ENCODE assay signal across 27 cellular contexts in the genomic region with DNA sequence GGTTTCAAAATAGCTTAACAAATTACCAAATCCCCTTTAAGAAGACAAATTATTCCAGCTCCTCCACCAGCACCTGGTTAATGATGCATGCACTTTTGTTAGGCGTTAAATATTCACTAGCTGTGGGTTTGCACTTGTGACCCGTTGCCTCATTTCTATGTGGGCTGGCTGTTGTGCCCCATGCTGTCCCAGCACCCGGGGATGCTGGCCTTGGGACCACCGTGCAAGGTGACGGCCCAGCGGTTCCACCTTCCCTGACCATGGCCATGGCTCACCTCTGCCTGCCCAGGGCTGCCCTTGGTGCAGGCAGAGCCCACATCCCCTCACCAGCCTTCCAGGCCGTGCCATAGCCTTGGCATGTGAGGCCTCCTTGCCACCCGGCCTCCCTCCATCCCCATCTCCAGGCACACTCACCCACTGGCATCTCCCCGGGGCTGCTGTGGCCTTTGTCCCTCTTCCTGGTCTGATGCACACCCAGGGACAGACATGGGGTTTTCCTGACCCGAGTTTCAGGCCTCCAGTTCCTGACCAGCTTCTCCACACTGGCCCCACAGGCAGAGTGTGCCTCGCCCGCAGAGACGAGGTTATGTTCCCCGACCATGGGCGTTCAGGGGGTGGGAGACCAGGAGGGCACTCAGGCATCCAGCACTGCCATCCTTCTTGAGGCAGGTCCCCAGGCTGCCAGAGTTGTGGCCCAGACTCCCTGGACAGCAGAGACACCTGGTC. TPM values are rescaled to one million over a fixed set of nuclear protein-coding genes. Genes with fewer than 3 reads are reported as not detected.
DNase-seq lines count a peak whose midpoint lies in the region; ATAC-seq and TF ChIP-seq lines count a peak whose summit lies in the region.
"Had no signal": no experiment of that assay in that cellular context is flagged by ENCODE, and none has a peak within 500 bp of the region (broad histone marks: within the 10 kb centered on the region; RNA-seq: fewer than 3 reads in every experiment).

No MANE protein-coding gene starts in this region.

- H3K4me1 ChIP-seq in BLaER1 (peaks cover 93% of the 10 kb centered on the region), osteoblast (ENCODE audit: insufficient read depth, low read length) (no peaks in the 10 kb centered on the region)
- H3K4me1 ChIP-seq in CD8-positive, alpha-beta T cell (ENCODE audit: insufficient read depth, low read length), result no peaks in the 10 kb centered on the region
- H3K4me1 ChIP-seq: pancreas, SJSA1 had no signal

- DNase-seq in WERI-Rb-1, result peak; percentile 3
- DNase-seq in left ventricle myocardium superior, result peak; percentile 18
- peak; percentile 77 for DNase-seq in osteoblast (ENCODE audit: insufficient read length, low spot score, missing footprints)
- no peak for DNase-seq in RPMI8226
- no peak for DNase-seq in CD8-positive, alpha-beta T cell
- no peak for DNase-seq in stimulated activated CD4-positive, alpha-beta T cell treated with anti-CD3 and anti-CD28 coated beads, Interleukin-12 subunit alpha, Interleukin-12 subunit beta, amount 100 ng/mL, for 4 hours
- DNase-seq: activated CD4-positive, alpha-beta T cell treated with anti-CD3 and anti-CD28 coated beads, Interleukin-2, amount 50 U/mL, for 4 hours; activated naive CD4-positive, alpha-beta T cell treated with anti-CD3 and anti-CD28 coated beads for 36 hours; dermis blood vessel endothelial cell; HCEC 1CT; IMR-90; NCI-H748 treated with DMSO at 0.1 percent for 48 hours; stimulated activated CD4-positive, alpha-beta T cell treated with anti-CD3 and anti-CD28 coated beads, Interleukin-15, amount 100 ng/mL, for 24 hours; stimulated activated naive B cell treated with anti-CD40 and anti-IgM and Interleukin-4, amounts not matched to agents 10 μg/mL and 1 μg/mL and 100 μg/mL, for 72 hours; substantia nigra had no signal

- H3K9me3 Mint-ChIP-seq in CD8-positive, alpha-beta T cell, result no peaks in the 10 kb centered on the region
- H3K9me3 Mint-ChIP-seq: activated naive CD4-positive, alpha-beta T cell treated with anti-CD3 and anti-CD28 coated beads for 36 hours; stimulated activated naive B cell treated with anti-CD40 and anti-IgM and Interleukin-4, amounts not matched to agents 10 μg/mL and 1 μg/mL and 100 μg/mL, for 72 hours; type B pancreatic cell; WTC11 had no signal

- H2AFZ ChIP-seq in osteoblast (ENCODE audit: low read length), result no peak overlapping the region

- CTCF ChIA-PET in CD8-positive, alpha-beta T cell (lab: Charles Lee), result interaction anchor here (2.2 kb wide), 1 partner anchor 481 kb away, joined by 6 read pairs; no protein-coding TSS in a partner anchor

- H3K36me3 ChIP-seq in BLaER1, result no peaks in the 10 kb centered on the region
- H3K36me3 ChIP-seq in WERI-Rb-1, result no peaks in the 10 kb centered on the region
- no peaks in the 10 kb centered on the region for H3K36me3 ChIP-seq in osteoblast (ENCODE audit: insufficient read depth, low read length)
- no peaks in the 10 kb centered on the region for H3K36me3 ChIP-seq in CD8-positive, alpha-beta T cell (ENCODE audit: insufficient read depth, low read length)
- H3K36me3 ChIP-seq: pancreas, Peyer's patch, SJSA1 had no signal

- peaks cover 5% of the 10 kb centered on the region for H3K27me3 Mint-ChIP-seq in CD8-positive, alpha-beta T cell (ENCODE audit: low read depth)

- POLR2A ChIA-PET in CD8-positive, alpha-beta T cell (lab: Charles Lee), result no interaction called here

- H3K4me1 Mint-ChIP-seq in CD8-positive, alpha-beta T cell (ENCODE audit: low read depth), result no peaks in the 10 kb centered on the region
- H3K4me1 Mint-ChIP-seq: WTC11 had no signal

- no peak overlapping the region for H3K27ac Mint-ChIP-seq in CD8-positive, alpha-beta T cell
- H3K27ac Mint-ChIP-seq: activated naive CD4-positive, alpha-beta T cell treated with anti-CD3 and anti-CD28 coated beads for 36 hours; stimulated activated naive B cell treated with anti-CD40 and anti-IgM and Interleukin-4, amounts not matched to agents 10 μg/mL and 1 μg/mL and 100 μg/mL, for 72 hours; type B pancreatic cell had no signal

- TF ChIP-seq CTCF in WERI-Rb-1 (IDR thresholded peaks at IDR 0.05; ENCODE audit: low read depth, low read length), result no peak
- no peak for TF ChIP-seq CTCF in osteoblast (IDR thresholded peaks at IDR 0.05; ENCODE audit: extremely low read depth, low read depth, low read length)
- TF ChIP-seq CTCF in CD8-positive, alpha-beta T cell (IDR thresholded peaks at IDR 0.05), result no peak

- H3K27ac ChIP-seq in BLaER1 (0 out of 2 replicates have a peak overlapping the region, but pooled peaks have one; percentile 13), WERI-Rb-1 (no peak overlapping the region), osteoblast (ENCODE audit: low read depth, low read length) (no peak overlapping the region)
- H3K27ac ChIP-seq in CD8-positive, alpha-beta T cell (ENCODE audit: low read depth, low read length), result no peak overlapping the region
- H3K27ac ChIP-seq: C4-2B, pancreas, Peyer's patch, SJSA1 had no signal

- no peak overlapping the region for H3K9ac ChIP-seq in BLaER1

- H3K9me3 ChIP-seq in BLaER1, result no peaks in the 10 kb centered on the region
- no peaks in the 10 kb centered on the region for H3K9me3 ChIP-seq in WERI-Rb-1 (ENCODE audit: severe bottlenecking)
- no peaks in the 10 kb centered on the region for H3K9me3 ChIP-seq in osteoblast (ENCODE audit: low read depth, low read length)
- H3K9me3 ChIP-seq in CD8-positive, alpha-beta T cell (ENCODE audit: low read length), result no peaks in the 10 kb centered on the region
- H3K9me3 ChIP-seq: pancreas, Peyer's patch, SJSA1 had no signal

- intact Hi-C loops in left ventricle myocardium superior (cut with micrococcal nuclease), result no loop called here
- intact Hi-C loops in CD8-positive, alpha-beta T cell (cut with DNase I, micrococcal nuclease), result no loop called here

- H3K4me2 ChIP-seq in BLaER1, result peak overlapping the region; percentile 98
- H3K4me2 ChIP-seq in osteoblast (ENCODE audit: insufficient read depth, low read length), result no peak overlapping the region

- H3K27me3 ChIP-seq in BLaER1 (no peaks in the 10 kb centered on the region), WERI-Rb-1 (ENCODE audit: insufficient read depth, low read depth, severe bottlenecking) (no peaks in the 10 kb centered on the region), osteoblast (ENCODE audit: insufficient read depth, low read length) (no peaks in the 10 kb centered on the region)
- H3K27me3 ChIP-seq in CD8-positive, alpha-beta T cell (ENCODE audit: insufficient read depth, low read length), result no peaks in the 10 kb centered on the region
- H3K27me3 ChIP-seq: pancreas, Peyer's patch had no signal

- H4K20me1 ChIP-seq in BLaER1, result no peaks in the 10 kb centered on the region
- no peaks in the 10 kb centered on the region for H4K20me1 ChIP-seq in osteoblast (ENCODE audit: insufficient read depth, low read length)

- no peaks in the 10 kb centered on the region for H3K79me2 ChIP-seq in osteoblast (ENCODE audit: insufficient read depth, low read length)

- H3K4me3 ChIP-seq in BLaER1 (no peak overlapping the region), WERI-Rb-1 (ENCODE audit: low read depth, low read length) (no peak overlapping the region), osteoblast (ENCODE audit: insufficient read depth, low read length) (no peak overlapping the region)
- no peak overlapping the region for H3K4me3 ChIP-seq in CD8-positive, alpha-beta T cell (ENCODE audit: low read depth, low read length)
- H3K4me3 ChIP-seq: pancreas, Peyer's patch, SJSA1 had no signal

- ATAC-seq in left ventricle myocardium superior, result no peak
- no peak for ATAC-seq in HG03280 (IDR thresholded peaks at IDR 0.05; ENCODE audit: unreplicated experiment)
- no peak for ATAC-seq in CD8-positive, alpha-beta T cell
- ATAC-seq: esophagus mucosa; pancreas; stimulated activated naive B cell treated with anti-CD40 and anti-IgM and Interleukin-4, amounts not matched to agents 10 μg/mL and 1 μg/mL and 100 μg/mL, for 72 hours; WTC11 had no signal

- H3K4me3 Mint-ChIP-seq in CD8-positive, alpha-beta T cell, result no peak overlapping the region
- H3K4me3 Mint-ChIP-seq: activated naive CD4-positive, alpha-beta T cell treated with anti-CD3 and anti-CD28 coated beads for 36 hours; stimulated activated naive B cell treated with anti-CD40 and anti-IgM and Interleukin-4, amounts not matched to agents 10 μg/mL and 1 μg/mL and 100 μg/mL, for 72 hours; type B pancreatic cell; WTC11 had no signal

- no peaks in the 10 kb centered on the region for H3K36me3 Mint-ChIP-seq in CD8-positive, alpha-beta T cell
- H3K36me3 Mint-ChIP-seq: stimulated activated naive B cell treated with anti-CD40 and anti-IgM and Interleukin-4, amounts not matched to agents 10 μg/mL and 1 μg/mL and 100 μg/mL, for 72 hours; type B pancreatic cell; WTC11 had no signal

RNA-seq across cellular contexts. Expression of gene C14orf180, which starts 20.4 kb away (rescaled TPM):
- 53.8 TPM for total RNA-seq in left ventricle myocardium superior
- not detected in 2 replicates for total RNA-seq in osteoblast
- not detected for total RNA-seq in CD8-positive, alpha-beta T cell
- total RNA-seq: activated naive CD4-positive, alpha-beta T cell treated with anti-CD3 and anti-CD28 coated beads for 36 hours; dermis blood vessel endothelial cell; esophagus mucosa; fibroblast of villous mesenchyme; IMR-90; lung microvascular endothelial cell; mononuclear cell; SJSA1; WTC11 had no signal

RNA-seq across cellular contexts. Expression of gene TMEM179, which starts 45.4 kb away (rescaled TPM):
- total RNA-seq in left ventricle myocardium superior (not detected), osteoblast (not detected in 2 replicates)
- total RNA-seq in CD8-positive, alpha-beta T cell, result not detected
- total RNA-seq: dermis blood vessel endothelial cell, esophagus mucosa, fibroblast of villous mesenchyme, IMR-90, lung microvascular endothelial cell, mononuclear cell, SJSA1 had no signal

Comparison
In these comparisons a context has a peak if more than half of its experiments do, and no peak if none do; other contexts are left out.
1. DNase-seq: peak in WERI-Rb-1 (single experiment), left ventricle myocardium superior (single experiment) and osteoblast (single experiment); none in RPMI8226 (single experiment), CD8-positive, alpha-beta T cell (0 of 7) and stimulated activated CD4-positive, alpha-beta T cell treated with anti-CD3 and anti-CD28 coated beads, Interleukin-12 subunit alpha, Interleukin-12 subunit beta, amount 100 ng/mL, for 4 hours (single experiment).
2. RNA of gene C14orf180, which starts 20.4 kb away (total RNA-seq): 53.8 TPM in left ventricle myocardium superior (single experiment); not detected in osteoblast and not detected in CD8-positive, alpha-beta T cell; every median in the first group is over 10 times any median in the second.